ENCODE assay signal across 24 cellular contexts in the genomic region with DNA sequence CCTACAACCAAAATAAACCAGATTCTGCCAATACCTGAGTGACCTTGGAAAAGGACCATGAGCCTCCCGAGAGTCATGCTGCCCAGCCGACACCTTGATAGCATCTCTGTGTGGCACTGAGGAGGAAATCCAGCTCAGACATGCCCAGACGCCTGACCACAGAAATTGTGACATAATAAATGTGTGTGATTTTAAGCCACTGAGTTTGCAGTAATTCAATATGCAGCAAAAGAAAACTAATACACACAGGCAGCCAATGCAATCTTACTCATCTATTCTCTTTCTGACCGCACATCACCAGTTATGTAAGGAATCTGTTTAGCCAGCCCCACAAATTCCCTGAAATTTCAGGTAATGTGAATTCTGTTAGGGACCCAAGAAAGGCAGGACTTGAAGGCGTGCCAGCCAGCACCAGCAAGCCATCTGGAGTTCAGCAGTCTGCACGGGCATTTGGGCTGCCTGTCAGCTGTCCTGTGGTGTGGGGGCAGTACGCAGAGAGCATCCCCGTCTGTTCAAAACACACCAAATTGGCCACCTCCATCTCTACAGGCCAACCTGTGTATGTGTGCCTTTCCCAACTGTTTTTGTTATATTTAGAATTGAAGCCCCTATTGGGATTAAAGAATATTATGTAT.
DNase-seq lines count a peak whose midpoint lies in the region; ATAC-seq lines count a peak whose summit lies in the region.
"Had no signal": no experiment of that assay in that cellular context is flagged by ENCODE, and none has a peak within 500 bp of the region (broad histone marks: within the 10 kb centered on the region; RNA-seq: fewer than 3 reads in every experiment).

No MANE protein-coding gene starts in this region.

- ATAC-seq in GM21381 (IDR thresholded peaks at IDR 0.05; ENCODE audit: unreplicated experiment) (no peak), HG02852 (IDR thresholded peaks at IDR 0.05; ENCODE audit: unreplicated experiment) (no peak), GM21515 (IDR thresholded peaks at IDR 0.05; ENCODE audit: unreplicated experiment) (no peak)
- ATAC-seq: pancreas, right lobe of liver, Right ventricle myocardium inferior had no signal

- DNase-seq in G401 (ENCODE audit: low spot score) (peak; percentile 94), NCI-H524 (lab: John Stamatoyannopoulos, UW) (peak; percentile 81 to 87), cerebellar cortex (ENCODE audit: low spot score) (peak; percentile 91), pons (ENCODE audit: low spot score) (peak; percentile 1)
- DNase-seq: activated naive CD4-positive, alpha-beta T cell treated with anti-CD3 and anti-CD28 coated beads, Interleukin-2, amount 50 U/mL, for 16 hours; CD4-positive, alpha-beta T cell; effector CD8-positive, alpha-beta T cell; GF-D8; hippocampal formation; immature natural killer cell; KBM-7; MG63; NCI-H1436 treated with DMSO at 0.1 percent for 48 hours; NCI-H2227 treated with DMSO at 0.1 percent for 48 hours; NCI-H82; pancreas; right lobe of liver; stimulated activated CD4-positive, alpha-beta T cell treated with anti-CD3 and anti-CD28 coated beads, Interleukin-4, amount 100 ng/mL, for 4 hours; stimulated activated naive CD4-positive, alpha-beta T cell; T-helper 9 cell had no signal

- in situ Hi-C loops in G401 (cut with HindIII; ENCODE audit: low sequenced_read_pairs): no loop called here

Comparison
In these comparisons a context has a peak if more than half of its experiments do, and no peak if none do; other contexts are left out.
1. DNase-seq: peak in every context shown above with its lines; median percentile 94 in G401; 91 in cerebellar cortex; 84 in NCI-H524; 1 in pons.